ENCODE assay signal across 14 cellular contexts in genomic region chr6:158039178-158039557, GRCh38. TPM values are rescaled to one million over a fixed set of nuclear protein-coding genes. Genes with fewer than 3 reads are reported as not detected.
DNase-seq lines count a peak whose midpoint lies in the region; ATAC-seq and TF ChIP-seq lines count a peak whose summit lies in the region.
"Had no signal": no experiment of that assay in that cellular context is flagged by ENCODE, and none has a peak within 500 bp of the region (broad histone marks: within the 10 kb centered on the region; RNA-seq: fewer than 3 reads in every experiment).

No MANE protein-coding gene starts in this region.

- ATAC-seq in activated naive CD8-positive, alpha-beta T cell treated with anti-CD3 and anti-CD28 coated beads, Interleukin-2, amount 10 ng/mL, durations not matched to agents 7 days and 5 days (ENCODE audit: low read depth), result no peak
- ATAC-seq in activated naive CD8-positive, alpha-beta T cell treated with anti-CD3 and anti-CD28 coated beads, Interleukin-2, amount 50 U/mL, for 24 hours, result no peak
- no peak for ATAC-seq in upper lobe of right lung
- no peak for ATAC-seq in GM18858 (IDR thresholded peaks at IDR 0.05; ENCODE audit: unreplicated experiment)
- ATAC-seq: gastroesophageal sphincter had no signal

- no peaks in the 10 kb centered on the region for H3K9me3 ChIP-seq in upper lobe of right lung
- H3K9me3 ChIP-seq: BE2C, gastroesophageal sphincter had no signal

- intact Hi-C loops in activated T-helper 1 cell treated with anti-CD3 and anti-CD28 coated beads, Interleukin-12 subunit alpha, Interleukin-12 subunit beta, Interleukin-2, Interleukin-4 antibody, amounts not matched to agents 30 ng/mL and 10 ng/mL and 1 ng/mL, durations not matched to agents 14 hours and 24 hours and 36 hours (cut with micrococcal nuclease), result no loop called here
- intact Hi-C loops in upper lobe of right lung (cut with DNase I), result no loop called here
- intact Hi-C loops in activated naive CD4-positive, alpha-beta T cell treated with anti-CD3 and anti-CD28 coated beads for 36 hours (cut with micrococcal nuclease), result no loop called here

- no peak for DNase-seq in activated naive CD8-positive, alpha-beta T cell treated with anti-CD3 and anti-CD28 coated beads, Interleukin-2, amount 10 ng/mL, durations not matched to agents 7 days and 5 days
- DNase-seq in activated naive CD8-positive, alpha-beta T cell treated with anti-CD3 and anti-CD28 coated beads, Interleukin-2, amount 50 U/mL, for 24 hours, result no peak
- no peak for DNase-seq in activated T-helper 1 cell treated with anti-CD3 and anti-CD28 coated beads, Interleukin-12 subunit alpha, Interleukin-12 subunit beta, Interleukin-2, Interleukin-4 antibody, amounts not matched to agents 30 ng/mL and 10 ng/mL and 1 ng/mL, durations not matched to agents 14 hours and 24 hours and 36 hours (ENCODE audit: low spot score)
- DNase-seq in iris pigment epithelial cell (ENCODE audit: low read depth) (peak; percentile 81), upper lobe of right lung (peak; percentile 40), putamen (ENCODE audit: low spot score) (no peak)
- no peak for DNase-seq in activated naive CD4-positive, alpha-beta T cell treated with anti-CD3 and anti-CD28 coated beads for 36 hours
- DNase-seq: BE2C, NCI-H2171, SHP77 had no signal

- H3K27ac ChIP-seq in upper lobe of right lung, result no peak overlapping the region
- H3K27ac ChIP-seq: cardiac muscle cell had no signal

- POLR2A ChIA-PET in activated naive CD8-positive, alpha-beta T cell treated with anti-CD3 and anti-CD28 coated beads, Interleukin-2, amount 10 ng/mL, durations not matched to agents 7 days and 5 days (lab: Charles Lee), result interaction anchor here (1.6 kb wide), 1 partner anchor 13 kb away, joined by 4 read pairs; no protein-coding TSS in a partner anchor

- H3K4me1 Mint-ChIP-seq in activated naive CD8-positive, alpha-beta T cell treated with anti-CD3 and anti-CD28 coated beads, Interleukin-2, amount 10 ng/mL, durations not matched to agents 7 days and 5 days, result peaks cover 23% of the 10 kb centered on the region
- peaks cover 38% of the 10 kb centered on the region for H3K4me1 Mint-ChIP-seq in activated naive CD8-positive, alpha-beta T cell treated with anti-CD3 and anti-CD28 coated beads, Interleukin-2, amount 50 U/mL, for 24 hours
- peaks cover 50% of the 10 kb centered on the region for H3K4me1 Mint-ChIP-seq in activated T-helper 1 cell treated with anti-CD3 and anti-CD28 coated beads, Interleukin-12 subunit alpha, Interleukin-12 subunit beta, Interleukin-2, Interleukin-4 antibody, amounts not matched to agents 30 ng/mL and 10 ng/mL and 1 ng/mL, durations not matched to agents 14 hours and 24 hours and 36 hours (ENCODE audit: low read depth)
- peaks cover 27% of the 10 kb centered on the region for H3K4me1 Mint-ChIP-seq in activated naive CD4-positive, alpha-beta T cell treated with anti-CD3 and anti-CD28 coated beads for 36 hours (ENCODE audit: low read depth)

- TF ChIP-seq CTCF in upper lobe of right lung (IDR thresholded peaks at IDR 0.05), result no peak

- H3K27me3 ChIP-seq in upper lobe of right lung, result no peaks in the 10 kb centered on the region
- H3K27me3 ChIP-seq: BE2C, cardiac muscle cell, gastroesophageal sphincter had no signal

- no peaks in the 10 kb centered on the region for H3K9me3 Mint-ChIP-seq in activated naive CD8-positive, alpha-beta T cell treated with anti-CD3 and anti-CD28 coated beads, Interleukin-2, amount 10 ng/mL, durations not matched to agents 7 days and 5 days
- H3K9me3 Mint-ChIP-seq in activated naive CD8-positive, alpha-beta T cell treated with anti-CD3 and anti-CD28 coated beads, Interleukin-2, amount 50 U/mL, for 24 hours, result no peaks in the 10 kb centered on the region
- peaks cover 4% of the 10 kb centered on the region for H3K9me3 Mint-ChIP-seq in activated T-helper 1 cell treated with anti-CD3 and anti-CD28 coated beads, Interleukin-12 subunit alpha, Interleukin-12 subunit beta, Interleukin-2, Interleukin-4 antibody, amounts not matched to agents 30 ng/mL and 10 ng/mL and 1 ng/mL, durations not matched to agents 14 hours and 24 hours and 36 hours
- no peaks in the 10 kb centered on the region for H3K9me3 Mint-ChIP-seq in activated naive CD4-positive, alpha-beta T cell treated with anti-CD3 and anti-CD28 coated beads for 36 hours

- no peak overlapping the region for H3K4me3 Mint-ChIP-seq in activated naive CD8-positive, alpha-beta T cell treated with anti-CD3 and anti-CD28 coated beads, Interleukin-2, amount 10 ng/mL, durations not matched to agents 7 days and 5 days
- no peak overlapping the region for H3K4me3 Mint-ChIP-seq in activated naive CD8-positive, alpha-beta T cell treated with anti-CD3 and anti-CD28 coated beads, Interleukin-2, amount 50 U/mL, for 24 hours
- H3K4me3 Mint-ChIP-seq in activated T-helper 1 cell treated with anti-CD3 and anti-CD28 coated beads, Interleukin-12 subunit alpha, Interleukin-12 subunit beta, Interleukin-2, Interleukin-4 antibody, amounts not matched to agents 30 ng/mL and 10 ng/mL and 1 ng/mL, durations not matched to agents 14 hours and 24 hours and 36 hours, result no peak overlapping the region
- no peak overlapping the region for H3K4me3 Mint-ChIP-seq in activated naive CD4-positive, alpha-beta T cell treated with anti-CD3 and anti-CD28 coated beads for 36 hours
- H3K4me3 Mint-ChIP-seq: activated CD4-positive, alpha-beta T cell treated with anti-CD3 and anti-CD28 coated beads for 36 hours had no signal

- CTCF ChIA-PET in activated naive CD4-positive, alpha-beta T cell treated with anti-CD3 and anti-CD28 coated beads for 36 hours (lab: Charles Lee), result interaction anchor here (0.6 kb wide), 1 partner anchor 13 kb away, joined by 6 read pairs; no protein-coding TSS in a partner anchor

- H3K36me3 ChIP-seq in upper lobe of right lung, result no peaks in the 10 kb centered on the region
- H3K36me3 ChIP-seq: BE2C, cardiac muscle cell had no signal

- peaks cover 34% of the 10 kb centered on the region for H3K36me3 Mint-ChIP-seq in activated naive CD8-positive, alpha-beta T cell treated with anti-CD3 and anti-CD28 coated beads, Interleukin-2, amount 10 ng/mL, durations not matched to agents 7 days and 5 days
- peaks cover 21% of the 10 kb centered on the region for H3K36me3 Mint-ChIP-seq in activated naive CD8-positive, alpha-beta T cell treated with anti-CD3 and anti-CD28 coated beads, Interleukin-2, amount 50 U/mL, for 24 hours (ENCODE audit: low read depth)
- peaks cover 44% of the 10 kb centered on the region for H3K36me3 Mint-ChIP-seq in activated T-helper 1 cell treated with anti-CD3 and anti-CD28 coated beads, Interleukin-12 subunit alpha, Interleukin-12 subunit beta, Interleukin-2, Interleukin-4 antibody, amounts not matched to agents 30 ng/mL and 10 ng/mL and 1 ng/mL, durations not matched to agents 14 hours and 24 hours and 36 hours (ENCODE audit: low read depth)
- peaks cover 18% of the 10 kb centered on the region for H3K36me3 Mint-ChIP-seq in activated naive CD4-positive, alpha-beta T cell treated with anti-CD3 and anti-CD28 coated beads for 36 hours (ENCODE audit: low read depth)

- no peaks in the 10 kb centered on the region for H3K27me3 Mint-ChIP-seq in activated naive CD8-positive, alpha-beta T cell treated with anti-CD3 and anti-CD28 coated beads, Interleukin-2, amount 10 ng/mL, durations not matched to agents 7 days and 5 days
- no peaks in the 10 kb centered on the region for H3K27me3 Mint-ChIP-seq in activated naive CD8-positive, alpha-beta T cell treated with anti-CD3 and anti-CD28 coated beads, Interleukin-2, amount 50 U/mL, for 24 hours
- H3K27me3 Mint-ChIP-seq in activated T-helper 1 cell treated with anti-CD3 and anti-CD28 coated beads, Interleukin-12 subunit alpha, Interleukin-12 subunit beta, Interleukin-2, Interleukin-4 antibody, amounts not matched to agents 30 ng/mL and 10 ng/mL and 1 ng/mL, durations not matched to agents 14 hours and 24 hours and 36 hours (ENCODE audit: insufficient read depth), result no peaks in the 10 kb centered on the region
- no peaks in the 10 kb centered on the region for H3K27me3 Mint-ChIP-seq in activated naive CD4-positive, alpha-beta T cell treated with anti-CD3 and anti-CD28 coated beads for 36 hours (ENCODE audit: low read depth)
- H3K27me3 Mint-ChIP-seq: activated CD4-positive, alpha-beta T cell treated with anti-CD3 and anti-CD28 coated beads for 36 hours had no signal

- H3K27ac Mint-ChIP-seq in activated naive CD8-positive, alpha-beta T cell treated with anti-CD3 and anti-CD28 coated beads, Interleukin-2, amount 10 ng/mL, durations not matched to agents 7 days and 5 days, result peak overlapping the region; percentile 30
- H3K27ac Mint-ChIP-seq in activated naive CD8-positive, alpha-beta T cell treated with anti-CD3 and anti-CD28 coated beads, Interleukin-2, amount 50 U/mL, for 24 hours, result no peak overlapping the region
- H3K27ac Mint-ChIP-seq in activated T-helper 1 cell treated with anti-CD3 and anti-CD28 coated beads, Interleukin-12 subunit alpha, Interleukin-12 subunit beta, Interleukin-2, Interleukin-4 antibody, amounts not matched to agents 30 ng/mL and 10 ng/mL and 1 ng/mL, durations not matched to agents 14 hours and 24 hours and 36 hours, result peak overlapping the region; percentile 56
- no peak overlapping the region for H3K27ac Mint-ChIP-seq in activated naive CD4-positive, alpha-beta T cell treated with anti-CD3 and anti-CD28 coated beads for 36 hours
- H3K27ac Mint-ChIP-seq: activated CD4-positive, alpha-beta T cell treated with anti-CD3 and anti-CD28 coated beads for 36 hours had no signal

- H3K4me3 ChIP-seq in upper lobe of right lung, result no peak overlapping the region
- H3K4me3 ChIP-seq: cardiac muscle cell, gastroesophageal sphincter had no signal

- peaks cover 17% of the 10 kb centered on the region for H3K4me1 ChIP-seq in upper lobe of right lung

RNA-seq across cellular contexts. Expression of gene SYNJ2, which starts 57.5 kb away (rescaled TPM):
- 10 to 100 TPM; 26.2 to 32.1 TPM for total RNA-seq in activated naive CD8-positive, alpha-beta T cell treated with anti-CD3 and anti-CD28 coated beads, Interleukin-2, amount 10 ng/mL, durations not matched to agents 7 days and 5 days
- total RNA-seq in activated T-helper 1 cell treated with anti-CD3 and anti-CD28 coated beads, Interleukin-12 subunit alpha, Interleukin-12 subunit beta, Interleukin-2, Interleukin-4 antibody, amounts not matched to agents 30 ng/mL and 10 ng/mL and 1 ng/mL, durations not matched to agents 14 hours and 24 hours and 36 hours, result 29.0 and 31.2 TPM in 2 replicates
- 7.2 TPM for total RNA-seq in upper lobe of right lung
- total RNA-seq in activated naive CD4-positive, alpha-beta T cell treated with anti-CD3 and anti-CD28 coated beads for 36 hours, result 10 to 100 TPM; 42.4 to 42.7 TPM

Comparison
In these comparisons a context has a peak if more than half of its experiments do, and no peak if none do; other contexts are left out.
1. H3K27ac Mint-ChIP-seq: peak in activated naive CD8-positive, alpha-beta T cell treated with anti-CD3 and anti-CD28 coated beads, Interleukin-2, amount 10 ng/mL, durations not matched to agents 7 days and 5 days (single experiment) and activated T-helper 1 cell treated with anti-CD3 and anti-CD28 coated beads, Interleukin-12 subunit alpha, Interleukin-12 subunit beta, Interleukin-2, Interleukin-4 antibody, amounts not matched to agents 30 ng/mL and 10 ng/mL and 1 ng/mL, durations not matched to agents 14 hours and 24 hours and 36 hours (single experiment); none in activated naive CD8-positive, alpha-beta T cell treated with anti-CD3 and anti-CD28 coated beads, Interleukin-2, amount 50 U/mL, for 24 hours (single experiment) and activated naive CD4-positive, alpha-beta T cell treated with anti-CD3 and anti-CD28 coated beads for 36 hours (single experiment).
2. DNase-seq: peak in iris pigment epithelial cell (single experiment) and upper lobe of right lung (single experiment); none in activated naive CD8-positive, alpha-beta T cell treated with anti-CD3 and anti-CD28 coated beads, Interleukin-2, amount 10 ng/mL, durations not matched to agents 7 days and 5 days (single experiment), activated naive CD8-positive, alpha-beta T cell treated with anti-CD3 and anti-CD28 coated beads, Interleukin-2, amount 50 U/mL, for 24 hours (single experiment), activated T-helper 1 cell treated with anti-CD3 and anti-CD28 coated beads, Interleukin-12 subunit alpha, Interleukin-12 subunit beta, Interleukin-2, Interleukin-4 antibody, amounts not matched to agents 30 ng/mL and 10 ng/mL and 1 ng/mL, durations not matched to agents 14 hours and 24 hours and 36 hours (single experiment), putamen (single experiment) and activated naive CD4-positive, alpha-beta T cell treated with anti-CD3 and anti-CD28 coated beads for 36 hours (single experiment).